Comparison of ENCODE assay signal across 8 cellular contexts in the genomic region with DNA sequence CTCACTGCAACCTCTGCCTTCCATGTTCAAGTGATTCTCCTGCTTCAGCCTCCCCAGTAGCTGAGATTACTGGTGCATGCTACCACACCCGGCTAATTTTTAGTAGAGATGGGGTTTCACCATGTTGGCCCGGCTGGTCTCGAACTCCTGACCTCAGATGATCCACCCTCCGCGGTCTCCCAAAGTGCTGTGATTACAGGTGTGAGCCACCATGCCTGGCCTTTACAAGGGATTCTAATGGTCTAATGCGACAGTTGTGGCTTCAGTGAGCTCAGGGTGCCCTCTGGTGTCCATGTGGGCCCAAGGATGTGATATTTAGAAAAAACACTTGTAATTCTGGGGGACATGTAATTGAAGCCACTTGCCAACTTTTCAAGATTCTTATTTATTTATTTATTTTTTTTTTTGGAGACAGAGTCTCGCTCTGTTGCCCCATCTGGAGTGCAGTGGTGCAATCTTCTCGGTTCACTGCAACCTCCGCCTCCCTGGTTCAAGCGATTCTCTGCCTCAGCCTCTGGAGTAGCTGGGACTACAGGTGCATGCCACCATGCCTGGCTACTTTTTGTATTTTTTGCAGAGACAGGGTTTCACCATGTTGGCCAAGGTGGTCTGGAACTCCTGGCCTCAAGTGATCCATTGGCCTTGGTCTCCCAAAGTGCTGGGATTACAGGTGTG. TPM values are rescaled to one million over a fixed set of nuclear protein-coding genes. Genes with fewer than 3 reads are reported as not detected.
DNase-seq lines count a peak whose midpoint lies in the region; ATAC-seq and TF ChIP-seq lines count a peak whose summit lies in the region.
"Not testable (repeated sequence)": the region's sequence is repeated elsewhere in the genome, so short reads cannot be mapped to it uniquely, and the experiment has no call there.

No MANE protein-coding gene starts in this region.

- not testable (repeated sequence) for H3K27me3 Mint-ChIP-seq in H9 (ENCODE audit: low read depth); activated T-helper 17 cell treated with anti-CD3 and anti-CD28 coated beads, Interleukin-2, amount 50 U/mL, for 72 hours

- H3K18ac ChIP-seq in H9 (ENCODE audit: insufficient read length, low read depth, low read length), result not testable (repeated sequence)

- ATAC-seq in activated T-helper 17 cell treated with anti-CD3 and anti-CD28 coated beads, Interleukin-2, amount 50 U/mL, for 72 hours (replicated peaks), result peak; percentile 25
- not testable (repeated sequence) for ATAC-seq in lung (ENCODE audit: insufficient read depth, low FRiP score)

- not testable (repeated sequence) for H3K4me2 ChIP-seq in H9 (ENCODE audit: insufficient read depth, insufficient read length, low read length)

- TF ChIP-seq POLR2A in erythroblast (IDR thresholded peaks at IDR 0.05; ENCODE audit: low read length), result not testable (repeated sequence)

- H3K27me3 ChIP-seq in H9 (ENCODE audit: insufficient read depth, low read length); lung (ENCODE audit: control insufficient read depth, insufficient read depth): not testable (repeated sequence)

- H3K27ac Mint-ChIP-seq in H9, result peak overlapping the region in 1 of 3 experiments; percentile 53; a peak in 1 of 7 replicates
- not testable (repeated sequence) for H3K27ac Mint-ChIP-seq in activated T-helper 17 cell treated with anti-CD3 and anti-CD28 coated beads, Interleukin-2, amount 50 U/mL, for 72 hours

- not testable (repeated sequence) for H3K9ac ChIP-seq in H9 (ENCODE audit: extremely low read depth, insufficient read length, low read length)

- not testable (repeated sequence) for H4K8ac ChIP-seq in H9 (replicated peaks; ENCODE audit: insufficient read length, low read depth, low read length)

- not testable (repeated sequence) for H2AFZ ChIP-seq in H9 (ENCODE audit: low read length)

- H4K5ac ChIP-seq in H9 (ENCODE audit: insufficient read length, low read depth, low read length), result not testable (repeated sequence)

- H2AK5ac ChIP-seq in H9 (ENCODE audit: insufficient read length, low read length), result not testable (repeated sequence)

- WGBS in H9 (ENCODE audit: extremely low coverage, insufficient read length, low lambda C conversion rate), result no CpG with 5 or more reads among the region's 10 CpGs
- 52 to 57% methylated on average over 10 of the region's 10 CpGs for WGBS in lung, 2 donors

- H3K4me1 ChIP-seq in H9 (ENCODE audit: insufficient read depth, low read length); lung (ENCODE audit: control insufficient read depth in 2 of 2, insufficient read depth in 2 of 2, low read length in 2 of 2): not testable (repeated sequence)

- H3K9me3 ChIP-seq in H9 (ENCODE audit: control insufficient read depth, low read depth, low read length); lung (ENCODE audit: control insufficient read depth in 2 of 2, insufficient read depth in 1 of 2, low read length in 1 of 2): not testable (repeated sequence)

- not testable (repeated sequence) for H3K27ac ChIP-seq in H9 (ENCODE audit: insufficient read length, low read depth, low read length); lung (ENCODE audit: low read depth in 1 of 2, low read length in 1 of 2)

- H3K36me3 ChIP-seq in lung (ENCODE audit: control insufficient read depth in 2 of 2, insufficient read depth in 2 of 2, low read length in 2 of 2), result not testable (repeated sequence)

- not testable (repeated sequence) for H2BK120ac ChIP-seq in H9 (ENCODE audit: low read depth, low read length, poor library complexity, severe bottlenecking)

- H3K9me3 Mint-ChIP-seq in H9; activated T-helper 17 cell treated with anti-CD3 and anti-CD28 coated beads, Interleukin-2, amount 50 U/mL, for 72 hours: not testable (repeated sequence)

- peak; percentile 80 for TF ChIP-seq CTCF in H9 (conservative IDR thresholded peaks at IDR 0.05)
- peak; percentile 68 for TF ChIP-seq CTCF in lung (IDR thresholded peaks at IDR 0.05; ENCODE audit: control extremely low read depth, extremely low read depth)

- H3K23ac ChIP-seq in H9 (ENCODE audit: insufficient read length, low read depth, low read length), result not testable (repeated sequence)

- H2BK12ac ChIP-seq in H9 (ENCODE audit: insufficient read length, low read depth, low read length), result not testable (repeated sequence)

- H3K14ac ChIP-seq in H9 (ENCODE audit: insufficient read depth, low read length), result not testable (repeated sequence)

- peaks cover 7 to 16% (median 9%) of the 10 kb centered on the region in 3 experiments for H3K36me3 Mint-ChIP-seq in H9 (ENCODE audit: insufficient read depth in 1 of 3, low read depth in 3 of 3)
- not testable (repeated sequence) for H3K36me3 Mint-ChIP-seq in activated T-helper 17 cell treated with anti-CD3 and anti-CD28 coated beads, Interleukin-2, amount 50 U/mL, for 72 hours (ENCODE audit: low read depth)

- H4K91ac ChIP-seq in H9 (ENCODE audit: insufficient read length, low read depth, low read length), result not testable (repeated sequence)

- H3K4me1 Mint-ChIP-seq in H9, result peaks cover 10 to 16% of the 10 kb centered on the region in 2 experiments
- not testable (repeated sequence) for H3K4me1 Mint-ChIP-seq in activated T-helper 17 cell treated with anti-CD3 and anti-CD28 coated beads, Interleukin-2, amount 50 U/mL, for 72 hours

- H3K79me2 ChIP-seq in H9 (ENCODE audit: insufficient read depth, low read length), result not testable (repeated sequence)

- H2BK5ac ChIP-seq in H9 (ENCODE audit: insufficient read length, low read length), result not testable (repeated sequence)

- H3K79me1 ChIP-seq in H9 (ENCODE audit: insufficient read depth, low read depth, low read length, poor library complexity, severe bottlenecking), result not testable (repeated sequence)

- H3K56ac ChIP-seq in H9 (ENCODE audit: insufficient read length, low read depth, low read length), result not testable (repeated sequence)

- not testable (repeated sequence) for H2BK20ac ChIP-seq in H9 (ENCODE audit: low read depth, low read length, poor library complexity, severe bottlenecking)

- not testable (repeated sequence) for H4K20me1 ChIP-seq in H9 (ENCODE audit: control insufficient read depth, insufficient read depth, insufficient read length)

- peak overlapping the region in 1 of 2 experiments; percentile 56; a peak in 1 of 5 replicates for H3K4me3 Mint-ChIP-seq in H9
- H3K4me3 Mint-ChIP-seq in activated T-helper 17 cell treated with anti-CD3 and anti-CD28 coated beads, Interleukin-2, amount 50 U/mL, for 72 hours, result not testable (repeated sequence)

- H2BK15ac ChIP-seq in H9 (ENCODE audit: low read depth, low read length), result not testable (repeated sequence)

- not testable (repeated sequence) for H3T11ph ChIP-seq in H9 (ENCODE audit: low read length)

- peak in 10 of 14 donors; percentile 9 to 50 (median 16) for DNase-seq in C1 segment of cervical spinal cord (lab: John Stamatoyannopoulos, UW)
- DNase-seq in H9, result peak; percentile 85
- peak; percentile 18 for DNase-seq in NCI-H2107 treated with DMSO at 0.1 percent for 48 hours (lab: John Stamatoyannopoulos, UW; ENCODE audit: unreplicated experiment)
- DNase-seq in SKM-1 (lab: John Stamatoyannopoulos, UW; ENCODE audit: unreplicated experiment), result peak; percentile 18
- DNase-seq in erythroblast (lab: John Stamatoyannopoulos, UW), result peak; percentile 65 to 76
- DNase-seq in lung (ENCODE audit: low spot score), result peak; percentile 64
- peak; percentile 54 for DNase-seq in stimulated activated CD4-positive, alpha-beta T cell treated with anti-CD3 and anti-CD28 coated beads, Interleukin-4, amount 100 ng/mL, for 1 hour

- H3K4me3 ChIP-seq in lung, result not testable (repeated sequence)

- not testable (repeated sequence) for H3K4ac ChIP-seq in H9 (ENCODE audit: low read depth, low read length)

- not testable (repeated sequence) for H3K23me2 ChIP-seq in H9 (ENCODE audit: insufficient read length, low read depth, low read length, poor library complexity, severe bottlenecking)

RNA-seq across cellular contexts. Expression of a gene that starts 22.1 kb away (rescaled TPM):
- 2,134 TPM in 2 replicates for total RNA-seq in H9 (2021)
- under 1 TPM in 1 of 2 donors, not detected in 1; 0.16 TPM for total RNA-seq in activated T-helper 17 cell treated with anti-CD3 and anti-CD28 coated beads, Interleukin-2, amount 50 U/mL, for 72 hours
- 10 to 100 TPM in 1 of 2 donors, 1 to 10 TPM in 1; 2.2 to 19.5 TPM for total RNA-seq in lung
- 1 to 10 TPM; 1.5 to 2.5 TPM for polyA plus RNA-seq in lung

RNA-seq across cellular contexts. Expression of a gene that starts 34.2 kb away (rescaled TPM):
- total RNA-seq in H9 (2021) (15.0 and 16.5 TPM in 2 replicates), lung (1 to 10 TPM; 5.4 to 9.4 TPM)
- total RNA-seq in activated T-helper 17 cell treated with anti-CD3 and anti-CD28 coated beads, Interleukin-2, amount 50 U/mL, for 72 hours, result 100 to 1,000 TPM in 1 of 2 donors, 10 to 100 TPM in 1; 91.1 to 125 TPM
- polyA plus RNA-seq in lung, result 1 to 10 TPM; 4.1 to 4.9 TPM

RNA-seq across cellular contexts. Expression of a gene that starts 35.0 kb away (rescaled TPM):
- total RNA-seq in H9 (2021) (42.7 and 45.5 TPM in 2 replicates), lung (10 to 100 TPM; 20.0 to 32.8 TPM)
- 10 to 100 TPM; 52.4 to 85.5 TPM for total RNA-seq in activated T-helper 17 cell treated with anti-CD3 and anti-CD28 coated beads, Interleukin-2, amount 50 U/mL, for 72 hours
- polyA plus RNA-seq in lung, result 10 to 100 TPM; 11.0 to 14.3 TPM

RNA-seq across cellular contexts. Expression of a gene that starts 53.7 kb away (rescaled TPM):
- total RNA-seq in H9 (2021), result 0.31 and 0.33 TPM in 2 replicates
- not detected for total RNA-seq in activated T-helper 17 cell treated with anti-CD3 and anti-CD28 coated beads, Interleukin-2, amount 50 U/mL, for 72 hours
- total RNA-seq in lung, result not detected
- not detected for polyA plus RNA-seq in lung

Comparison
In these comparisons a context has a peak if more than half of its experiments do, and no peak if none do; other contexts are left out.
1. DNase-seq: peak in every context shown above with its lines; median percentile 85 in H9; 70 in erythroblast; 64 in lung; 54 in stimulated activated CD4-positive, alpha-beta T cell treated with anti-CD3 and anti-CD28 coated beads, Interleukin-4, amount 100 ng/mL, for 1 hour; 18 in NCI-H2107 treated with DMSO at 0.1 percent for 48 hours; 18 in SKM-1; 16 in C1 segment of cervical spinal cord.
2. RNA of a gene that starts 22.1 kb away (total RNA-seq): 2,134 TPM in H9; 2.2 to 19.5 TPM in lung and 0.16 TPM in activated T-helper 17 cell treated with anti-CD3 and anti-CD28 coated beads, Interleukin-2, amount 50 U/mL, for 72 hours; every median in the first group is over 100 times any median in the second.